29 cellular contexts compared by ENCODE assay signal in the genomic region with DNA sequence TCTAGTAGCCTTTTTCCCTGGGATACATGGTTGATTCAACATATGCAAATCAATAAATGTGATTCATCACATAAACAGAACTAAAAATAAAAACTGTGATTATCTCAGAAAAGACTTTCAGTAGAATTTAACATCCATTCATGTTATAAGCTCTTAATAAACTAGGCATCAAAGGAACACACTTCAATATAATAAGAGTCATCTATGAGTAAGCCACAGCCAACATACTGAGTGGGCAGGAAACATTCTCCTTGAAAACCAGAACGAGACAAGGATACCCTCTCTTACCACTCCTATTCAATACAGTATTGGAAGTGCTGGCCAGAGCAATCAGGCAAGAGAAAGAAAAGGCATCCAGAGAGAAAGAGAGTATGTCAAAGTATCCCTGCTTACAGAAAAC.
"Had no signal": no experiment of that assay in that cellular context is flagged by ENCODE, and none has a peak within 500 bp of the region (broad histone marks: within the 10 kb centered on the region; RNA-seq: fewer than 3 reads in every experiment).

No MANE protein-coding gene starts in this region.

- H3K36me3 ChIP-seq: adrenal gland, breast epithelium, MG63, SJCRH30, WERI-Rb-1 had no signal

- ATAC-seq: activated CD4-positive, CD25-positive, alpha-beta regulatory T cell treated with anti-CD3 and anti-CD28 coated beads, Interleukin-2, amount 50 U/mL, for 24 hours; activated CD8-positive, alpha-beta T cell treated with anti-CD3 and anti-CD28 coated beads for 36 hours; activated T-cell treated with anti-CD3 and anti-CD28 coated beads, Interleukin-2, amount 50 U/mL, for 72 hours had no signal

- H3K4me1 ChIP-seq: adrenal gland, breast epithelium, SJCRH30 had no signal

- H3K27ac Mint-ChIP-seq: activated CD8-positive, alpha-beta T cell treated with anti-CD3 and anti-CD28 coated beads for 36 hours; activated naive CD8-positive, alpha-beta T cell treated with anti-CD3 and anti-CD28 coated beads, Interleukin-2, amount 10 ng/mL, durations not matched to agents 7 days and 5 days; activated T-cell treated with anti-CD3 and anti-CD28 coated beads, Interleukin-2, amount 50 U/mL, for 72 hours; activated T-helper 2 cell treated with anti-CD3 and anti-CD28 coated beads, Interferon-gamma antibody, Interleukin-2, Interleukin-4, amounts not matched to agents 10 μg/mL and 5 μg/mL and 100 μg/mL, durations not matched to agents 14 hours and 24 hours and 36 hours had no signal

- H3K9me3 ChIP-seq: adrenal gland, breast epithelium, MG63, SJCRH30, SK-N-SH had no signal

- H3K27ac ChIP-seq: adrenal gland, breast epithelium, KMS-11, PC-9, SJCRH30, WERI-Rb-1 had no signal

- H2AFZ ChIP-seq: PC-9 had no signal

- H3K4me1 Mint-ChIP-seq: activated naive CD8-positive, alpha-beta T cell treated with anti-CD3 and anti-CD28 coated beads, Interleukin-2, amount 10 ng/mL, durations not matched to agents 7 days and 5 days had no signal

- H3K9me2 ChIP-seq: SK-N-SH had no signal

- H3K4me2 ChIP-seq: KMS-11, PC-9, SK-N-SH had no signal

- H3K9ac ChIP-seq: KMS-11, SK-N-SH had no signal

- H3K36me3 Mint-ChIP-seq: activated naive CD8-positive, alpha-beta T cell treated with anti-CD3 and anti-CD28 coated beads, Interleukin-2, amount 10 ng/mL, durations not matched to agents 7 days and 5 days had no signal

- H3K27me3 ChIP-seq: adrenal gland, breast epithelium, MG63, SJCRH30 had no signal

- H3K4me3 Mint-ChIP-seq: activated CD8-positive, alpha-beta T cell treated with anti-CD3 and anti-CD28 coated beads for 36 hours; activated naive CD8-positive, alpha-beta T cell treated with anti-CD3 and anti-CD28 coated beads, Interleukin-2, amount 10 ng/mL, durations not matched to agents 7 days and 5 days; activated T-cell treated with anti-CD3 and anti-CD28 coated beads, Interleukin-2, amount 50 U/mL, for 72 hours had no signal

- H3K4me3 ChIP-seq: adrenal gland, breast epithelium, MG63, PC-9, SJCRH30 had no signal

- H3K27me3 Mint-ChIP-seq: activated CD8-positive, alpha-beta T cell treated with anti-CD3 and anti-CD28 coated beads for 36 hours; activated naive CD8-positive, alpha-beta T cell treated with anti-CD3 and anti-CD28 coated beads, Interleukin-2, amount 10 ng/mL, durations not matched to agents 7 days and 5 days had no signal

- DNase-seq: activated CD4-positive, alpha-beta T cell treated with anti-CD3 and anti-CD28 coated beads for 4 hours; activated CD8-positive, alpha-beta memory T cell treated with anti-CD3 and anti-CD28 coated beads, Interleukin-2, amount 50 U/mL, for 4 hours; activated CD8-positive, alpha-beta T cell treated with anti-CD3 and anti-CD28 coated beads for 36 hours; activated gamma-delta T cell treated with Interleukin-2 at 50 U/mL for 16 hours; activated naive CD4-positive, alpha-beta T cell treated with anti-CD3 and anti-CD28 coated beads, Interleukin-2, amount 50 U/mL, for 16 hours; activated naive CD8-positive, alpha-beta T cell treated with anti-CD3 and anti-CD28 coated beads, Interleukin-2, amount 10 ng/mL, durations not matched to agents 7 days and 5 days; activated T-cell treated with anti-CD3 and anti-CD28 coated beads, Interleukin-2, amount 50 U/mL, for 72 hours; adrenal gland; anterior cingulate cortex; central memory CD4-positive, alpha-beta T cell; MG63; MV-4-11; NCI-H1092 treated with DMSO at 0.1 percent for 48 hours; NCI-H1436; NCI-H1694 treated with DMSO at 0.1 percent for 48 hours; NCI-H2081; NCI-H446; NCI-H524; PC-9; Right ventricle myocardium superior; RPMI8226; SJCRH30; SK-N-SH; T-helper 1 cell; WERI-Rb-1 had no signal
